In genomic region chr22:30224161-30224857, GRCh38 we compare ENCODE assay signal across 13 cellular contexts. TPM values are rescaled to one million over a fixed set of nuclear protein-coding genes. Genes with fewer than 3 reads are reported as not detected.
A peak's percentile ranks its signal among the peaks of the same experiment; 100 is the strongest.
DNase-seq lines count a peak whose midpoint lies in the region; ATAC-seq and TF ChIP-seq lines count a peak whose summit lies in the region.
"Had no signal": no experiment of that assay in that cellular context is flagged by ENCODE, and none has a peak within 500 bp of the region (broad histone marks: within the 10 kb centered on the region; RNA-seq: fewer than 3 reads in every experiment).

No MANE protein-coding gene starts in this region.

- H3K36me3 ChIP-seq in PC-3 (ENCODE audit: low read depth, low read length): no peaks in the 10 kb centered on the region
- no peaks in the 10 kb centered on the region for H3K36me3 ChIP-seq in endodermal cell (ENCODE audit: control insufficient read depth, insufficient read depth, low read length)
- H3K36me3 ChIP-seq: adrenal gland, prostate gland had no signal

- BruUV-seq in PC-3 (replicated peaks; lab: Mats Ljungman, UMichigan): TSS peak; percentile 8

- H3K4me3 Mint-ChIP-seq in endodermal cell: no peak overlapping the region
- H3K4me3 Mint-ChIP-seq: CD8-positive, alpha-beta T cell had no signal

- H3K4me1 ChIP-seq in PC-3 (ENCODE audit: insufficient read depth, low read length) (peaks cover 49% of the 10 kb centered on the region), endodermal cell (ENCODE audit: control insufficient read depth, insufficient read depth, low read length) (no peaks in the 10 kb centered on the region)
- H3K4me1 ChIP-seq: adrenal gland, prostate gland had no signal

- H3K4me1 Mint-ChIP-seq in endodermal cell: peaks cover 2% of the 10 kb centered on the region

- no peaks in the 10 kb centered on the region for H4K20me1 ChIP-seq in PC-3 (ENCODE audit: low read length)

- H3K27ac ChIP-seq in PC-3 (ENCODE audit: low read length) (peak overlapping the region; percentile 92), endodermal cell (ENCODE audit: low read depth, low read length) (no peak overlapping the region)
- H3K27ac ChIP-seq: adrenal gland, prostate gland had no signal

- H3K27ac Mint-ChIP-seq in endodermal cell: no peak overlapping the region

- WGBS in endodermal cell (ENCODE audit: insufficient coverage in 1 of 2, insufficient read length in 1 of 2), 2 experiments: 66 to 75% methylated on average over 10 to 11 of the region's 11 CpGs

- 0 out of 2 replicates have a peak, but pooled peaks have one; percentile 22 for TF ChIP-seq CTCF in PC-3 (conservative IDR thresholded peaks at IDR 0.05; ENCODE audit: low read depth, low read length)
- peak; percentile 31 for TF ChIP-seq CTCF in endodermal cell (conservative IDR thresholded peaks at IDR 0.05)

- no peaks in the 10 kb centered on the region for H3K79me2 ChIP-seq in PC-3 (ENCODE audit: low read length)

- H3K9me2 ChIP-seq in PC-3 (replicated peaks; ENCODE audit: low read length): no peaks in the 10 kb centered on the region

- POLR2A ChIA-PET in PC-3 (lab: Charles Lee; ENCODE audit: unreplicated experiment): interaction anchor here (0.5 kb wide), 1 partner anchor 15 kb away, joined by 5 read pairs; no protein-coding TSS in a partner anchor

- H3K4me3 ChIP-seq in PC-3 (ENCODE audit: low read length) (no peak overlapping the region), endodermal cell (ENCODE audit: low read length) (no peak overlapping the region)
- H3K4me3 ChIP-seq: adrenal gland, prostate gland had no signal

- H2AFZ ChIP-seq in PC-3 (ENCODE audit: low read length): no peak overlapping the region

- peaks cover 5% of the 10 kb centered on the region for H3K27me3 Mint-ChIP-seq in endodermal cell (ENCODE audit: insufficient read depth)

- H3K9me3 ChIP-seq in PC-3 (ENCODE audit: low read length): no peaks in the 10 kb centered on the region
- no peaks in the 10 kb centered on the region for H3K9me3 ChIP-seq in endodermal cell (ENCODE audit: control insufficient read depth, low read length)
- H3K9me3 ChIP-seq: adrenal gland, prostate gland had no signal

- peak; percentile 73 for DNase-seq in A172 (ENCODE audit: low spot score)
- peak; percentile 91 for DNase-seq in ELR (ENCODE audit: low read depth)
- DNase-seq in PC-3: peak; percentile 79
- DNase-seq in endodermal cell: no peak
- DNase-seq in mucosa of gallbladder (ENCODE audit: low spot score): no peak
- DNase-seq in activated naive CD4-positive, alpha-beta T cell treated with Interleukin-2 at 50 U/mL for 16 hours: no peak
- DNase-seq: CD8-positive, alpha-beta T cell; NCI-H446 had no signal

- peak; percentile 49 for ATAC-seq in PC-3
- no peak for ATAC-seq in GM19035 (IDR thresholded peaks at IDR 0.05; ENCODE audit: unreplicated experiment)
- no peak for ATAC-seq in GM18867 (IDR thresholded peaks at IDR 0.05; ENCODE audit: unreplicated experiment)
- ATAC-seq: CD8-positive, alpha-beta T cell had no signal

- H3K36me3 Mint-ChIP-seq in endodermal cell (ENCODE audit: low read depth): no peaks in the 10 kb centered on the region
- H3K36me3 Mint-ChIP-seq: CD8-positive, alpha-beta T cell had no signal

- H3K4me2 ChIP-seq in PC-3 (ENCODE audit: low read length): peak overlapping the region; percentile 29; the same call in 1 of the 2 replicates

- CTCF ChIA-PET in PC-3 (lab: Charles Lee): no interaction called here

- H3F3A ChIP-seq in PC-3 (ENCODE audit: low read length, unreplicated experiment): peaks cover 3% of the 10 kb centered on the region

- peak overlapping the region; percentile 76 for H3K9ac ChIP-seq in PC-3 (ENCODE audit: low read length)
- no peak overlapping the region for H3K9ac ChIP-seq in endodermal cell (ENCODE audit: extremely low read depth, low read length, poor library complexity, severe bottlenecking)

- intact Hi-C loops in PC-3 (cut with micrococcal nuclease): no loop called here

- H3K9me3 Mint-ChIP-seq in endodermal cell: no peaks in the 10 kb centered on the region
- H3K9me3 Mint-ChIP-seq: CD8-positive, alpha-beta T cell had no signal

- H3K27me3 ChIP-seq in PC-3 (ENCODE audit: low read length) (no peaks in the 10 kb centered on the region), endodermal cell (ENCODE audit: control insufficient read depth, insufficient read depth, low read length, poor library complexity, severe bottlenecking) (no peaks in the 10 kb centered on the region)
- H3K27me3 ChIP-seq: adrenal gland had no signal

RNA-seq across cellular contexts. Expression of gene LIF, which starts 22.2 kb away (rescaled TPM):
- total RNA-seq in A172 (2014; rRNA removed; shearing (Covaris generic)): 24.8 and 25.4 TPM in 2 replicates
- total RNA-seq in PC-3 (2014; rRNA removed) (64.1 and 71.6 TPM in 2 replicates), endodermal cell (under 1 TPM; 0.31 to 0.77 TPM), mucosa of gallbladder (17.8 TPM)
- 0.78 TPM for polyA plus RNA-seq in endodermal cell (2013, experiment 1 of 2)
- polyA plus RNA-seq in endodermal cell (2013, experiment 2 of 2): 0.87 TPM

RNA-seq across cellular contexts. Expression of gene OSM, which starts 42.3 kb away (rescaled TPM):
- total RNA-seq in A172 (2014; rRNA removed; shearing (Covaris generic)): not detected in 2 replicates
- total RNA-seq in PC-3 (2014; rRNA removed): not detected in 2 replicates
- not detected for total RNA-seq in endodermal cell
- polyA plus RNA-seq in endodermal cell (2013, experiment 1 of 2): not detected
- polyA plus RNA-seq in endodermal cell (2013, experiment 2 of 2): not detected
- 4.7 TPM for total RNA-seq in mucosa of gallbladder
- total RNA-seq: HT-29 had no signal

Comparison
In these comparisons a context has a peak if more than half of its experiments do, and no peak if none do; other contexts are left out.
1. DNase-seq: peak in A172 (single experiment), ELR (single experiment) and PC-3 (single experiment); none in endodermal cell (single experiment), mucosa of gallbladder (single experiment) and activated naive CD4-positive, alpha-beta T cell treated with Interleukin-2 at 50 U/mL for 16 hours (single experiment).
2. RNA of gene LIF, which starts 22.2 kb away (total RNA-seq): 64.1 to 71.6 TPM in PC-3, 24.8 to 25.4 TPM in A172 and 17.8 TPM in mucosa of gallbladder (single experiment); 0.31 to 0.77 TPM in endodermal cell; every median in the first group is over 10 times any median in the second.